21 cellular contexts compared by ENCODE assay signal in the genomic region with DNA sequence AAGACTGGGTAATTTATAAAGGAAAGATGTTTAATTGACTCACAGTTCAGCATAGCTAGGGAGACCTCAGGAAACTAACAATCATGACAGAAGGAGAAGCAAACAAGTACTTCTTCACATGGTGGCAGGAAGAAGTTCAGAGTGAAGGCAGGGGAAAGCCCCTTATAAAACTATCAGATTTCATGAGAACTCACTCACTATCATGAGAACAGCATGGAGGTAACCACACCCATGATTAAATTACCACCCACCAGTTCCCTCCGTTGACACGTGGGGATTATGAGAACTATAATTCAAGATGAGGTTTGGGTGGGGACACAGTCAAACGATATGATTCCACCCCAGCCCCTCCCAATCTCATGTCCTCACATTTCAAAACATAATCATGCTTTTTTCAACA.
DNase-seq lines count a peak whose midpoint lies in the region; ATAC-seq and TF ChIP-seq lines count a peak whose summit lies in the region.
"Had no signal": no experiment of that assay in that cellular context is flagged by ENCODE, and none has a peak within 500 bp of the region (broad histone marks: within the 10 kb centered on the region; RNA-seq: fewer than 3 reads in every experiment).

No MANE protein-coding gene starts in this region.

- intact Hi-C loops in activated CD4-positive, alpha-beta T cell treated with anti-CD3 and anti-CD28 coated beads for 36 hours (cut with DNase I, micrococcal nuclease): no loop called here

- no peak for DNase-seq in activated CD4-positive, alpha-beta T cell treated with anti-CD3 and anti-CD28 coated beads for 36 hours
- DNase-seq in activated CD4-positive, alpha-beta T cell treated with anti-CD3 and anti-CD28 coated beads, Interleukin-2, amount 50 U/mL, for 4 hours: no peak
- DNase-seq in activated naive CD8-positive, alpha-beta T cell treated with anti-CD3 and anti-CD28 coated beads, Interleukin-2, amount 50 U/mL, for 24 hours: no peak
- no peak for DNase-seq in activated naive CD8-positive, alpha-beta T cell treated with anti-CD3 and anti-CD28 coated beads for 36 hours
- DNase-seq in stimulated activated effector memory CD8-positive, alpha-beta T cell treated with anti-CD3 and anti-CD28 coated beads, Interleukin-12 subunit alpha, Interleukin-12 subunit beta, amount 100 ng/mL, for 72 hours (ENCODE audit: low spot score in 2 of 2): no peak
- DNase-seq: Caco-2; CD4-positive, CD25-positive, alpha-beta regulatory T cell; CD8-positive, alpha-beta T cell; DMS153; DND-41; H9; HFFc6 had no signal

- no peaks in the 10 kb centered on the region for H3K9me3 ChIP-seq in HEK293 (ENCODE audit: control insufficient read depth, insufficient read depth, low read depth, low read length)

- H3K27ac Mint-ChIP-seq in activated CD4-positive, alpha-beta T cell treated with anti-CD3 and anti-CD28 coated beads for 36 hours: no peak overlapping the region
- H3K27ac Mint-ChIP-seq in activated naive CD8-positive, alpha-beta T cell treated with anti-CD3 and anti-CD28 coated beads, Interleukin-2, amount 50 U/mL, for 24 hours: no peak overlapping the region
- no peak overlapping the region for H3K27ac Mint-ChIP-seq in activated naive CD8-positive, alpha-beta T cell treated with anti-CD3 and anti-CD28 coated beads for 36 hours
- H3K27ac Mint-ChIP-seq in stimulated activated effector memory CD8-positive, alpha-beta T cell treated with anti-CD3 and anti-CD28 coated beads, Interleukin-12 subunit alpha, Interleukin-12 subunit beta, amount 100 ng/mL, for 72 hours: no peak overlapping the region
- H3K27ac Mint-ChIP-seq: B cell; CD8-positive, alpha-beta T cell; GM23338; H9; HFFc6 had no signal

- no peaks in the 10 kb centered on the region for H3K27me3 Mint-ChIP-seq in activated CD4-positive, alpha-beta T cell treated with anti-CD3 and anti-CD28 coated beads for 36 hours
- no peaks in the 10 kb centered on the region for H3K27me3 Mint-ChIP-seq in activated naive CD8-positive, alpha-beta T cell treated with anti-CD3 and anti-CD28 coated beads, Interleukin-2, amount 50 U/mL, for 24 hours
- no peaks in the 10 kb centered on the region for H3K27me3 Mint-ChIP-seq in activated naive CD8-positive, alpha-beta T cell treated with anti-CD3 and anti-CD28 coated beads for 36 hours
- H3K27me3 Mint-ChIP-seq: B cell had no signal

- ATAC-seq in activated CD4-positive, alpha-beta T cell treated with anti-CD3 and anti-CD28 coated beads for 36 hours: peak; percentile 58
- ATAC-seq in activated naive CD8-positive, alpha-beta T cell treated with anti-CD3 and anti-CD28 coated beads, Interleukin-2, amount 50 U/mL, for 24 hours: peak; percentile 46
- peak; percentile 31 for ATAC-seq in stimulated activated effector memory CD8-positive, alpha-beta T cell treated with anti-CD3 and anti-CD28 coated beads, Interleukin-12 subunit alpha, Interleukin-12 subunit beta, amount 100 ng/mL, for 72 hours
- ATAC-seq in GM21619 (IDR thresholded peaks at IDR 0.05; ENCODE audit: unreplicated experiment) (no peak), GM21825 (IDR thresholded peaks at IDR 0.05; ENCODE audit: unreplicated experiment) (no peak)
- ATAC-seq: CD8-positive, alpha-beta T cell; GM23338; HCT116 had no signal

- peaks cover 15% of the 10 kb centered on the region for H3K4me1 Mint-ChIP-seq in activated CD4-positive, alpha-beta T cell treated with anti-CD3 and anti-CD28 coated beads for 36 hours
- peaks cover 13% of the 10 kb centered on the region for H3K4me1 Mint-ChIP-seq in activated naive CD8-positive, alpha-beta T cell treated with anti-CD3 and anti-CD28 coated beads, Interleukin-2, amount 50 U/mL, for 24 hours
- H3K4me1 Mint-ChIP-seq in activated naive CD8-positive, alpha-beta T cell treated with anti-CD3 and anti-CD28 coated beads for 36 hours: peaks cover 2% of the 10 kb centered on the region
- H3K4me1 Mint-ChIP-seq in stimulated activated effector memory CD8-positive, alpha-beta T cell treated with anti-CD3 and anti-CD28 coated beads, Interleukin-12 subunit alpha, Interleukin-12 subunit beta, amount 100 ng/mL, for 72 hours: peaks cover 8% of the 10 kb centered on the region

- no peak overlapping the region for H3K4me3 Mint-ChIP-seq in activated CD4-positive, alpha-beta T cell treated with anti-CD3 and anti-CD28 coated beads for 36 hours
- no peak overlapping the region for H3K4me3 Mint-ChIP-seq in activated naive CD8-positive, alpha-beta T cell treated with anti-CD3 and anti-CD28 coated beads, Interleukin-2, amount 50 U/mL, for 24 hours
- no peak overlapping the region for H3K4me3 Mint-ChIP-seq in activated naive CD8-positive, alpha-beta T cell treated with anti-CD3 and anti-CD28 coated beads for 36 hours
- no peak overlapping the region for H3K4me3 Mint-ChIP-seq in stimulated activated effector memory CD8-positive, alpha-beta T cell treated with anti-CD3 and anti-CD28 coated beads, Interleukin-12 subunit alpha, Interleukin-12 subunit beta, amount 100 ng/mL, for 72 hours
- H3K4me3 Mint-ChIP-seq: B cell; CD4-positive, CD25-positive, alpha-beta regulatory T cell; CD8-positive, alpha-beta T cell; GM23338; H9; HFFc6 had no signal

- H3K4me1 ChIP-seq in HEK293 (ENCODE audit: control insufficient read depth, insufficient read depth, low read length): no peaks in the 10 kb centered on the region
- H3K4me1 ChIP-seq: BLaER1, Caco-2 had no signal

- peaks cover 26% of the 10 kb centered on the region for H3K9me3 Mint-ChIP-seq in activated CD4-positive, alpha-beta T cell treated with anti-CD3 and anti-CD28 coated beads for 36 hours (ENCODE audit: low read depth)
- H3K9me3 Mint-ChIP-seq in activated naive CD8-positive, alpha-beta T cell treated with anti-CD3 and anti-CD28 coated beads, Interleukin-2, amount 50 U/mL, for 24 hours: peaks cover 32% of the 10 kb centered on the region
- H3K9me3 Mint-ChIP-seq in activated naive CD8-positive, alpha-beta T cell treated with anti-CD3 and anti-CD28 coated beads for 36 hours: peaks cover 23% of the 10 kb centered on the region
- H3K9me3 Mint-ChIP-seq in stimulated activated effector memory CD8-positive, alpha-beta T cell treated with anti-CD3 and anti-CD28 coated beads, Interleukin-12 subunit alpha, Interleukin-12 subunit beta, amount 100 ng/mL, for 72 hours: peaks cover 22% of the 10 kb centered on the region

- TF ChIP-seq CTCF in HEK293 (tag by site-specific recombination; IDR thresholded peaks at IDR 0.05): no peak

- H3K36me3 ChIP-seq in HEK293 (ENCODE audit: control insufficient read depth in 2 of 2, insufficient read depth in 1 of 2, low read length in 2 of 2): no peaks in the 10 kb centered on the region
- H3K36me3 ChIP-seq: BLaER1 had no signal

- H3K36me3 Mint-ChIP-seq in activated CD4-positive, alpha-beta T cell treated with anti-CD3 and anti-CD28 coated beads for 36 hours (ENCODE audit: low read depth): peaks cover 8% of the 10 kb centered on the region
- peaks cover 19% of the 10 kb centered on the region for H3K36me3 Mint-ChIP-seq in activated naive CD8-positive, alpha-beta T cell treated with anti-CD3 and anti-CD28 coated beads, Interleukin-2, amount 50 U/mL, for 24 hours (ENCODE audit: low read depth)
- H3K36me3 Mint-ChIP-seq in activated naive CD8-positive, alpha-beta T cell treated with anti-CD3 and anti-CD28 coated beads for 36 hours: peaks cover 9% of the 10 kb centered on the region
- H3K36me3 Mint-ChIP-seq in stimulated activated effector memory CD8-positive, alpha-beta T cell treated with anti-CD3 and anti-CD28 coated beads, Interleukin-12 subunit alpha, Interleukin-12 subunit beta, amount 100 ng/mL, for 72 hours: no peaks in the 10 kb centered on the region
- H3K36me3 Mint-ChIP-seq: CD8-positive, alpha-beta T cell had no signal

- CTCF ChIA-PET in activated CD4-positive, alpha-beta T cell treated with anti-CD3 and anti-CD28 coated beads for 36 hours (lab: Charles Lee): interaction anchor here (1.0 kb wide), 1 partner anchor 154 kb away, joined by 3 read pairs; no protein-coding TSS in a partner anchor
- CTCF ChIA-PET in HEK293 (lab: Yijun Ruan, JAX): interaction anchor here (1.3 kb wide), 1 partner anchor 156 kb away, joined by 3 read pairs; no protein-coding TSS in a partner anchor

- no peak overlapping the region for H3K27ac ChIP-seq in HEK293 (ENCODE audit: extremely low read depth, low read depth, low read length)
- H3K27ac ChIP-seq: 22Rv1, BLaER1, C4-2B had no signal

- no peak overlapping the region for H3K4me3 ChIP-seq in HEK293 (ENCODE audit: low read depth, low read length)
- H3K4me3 ChIP-seq: BLaER1, GM23338 had no signal

- POLR2A ChIA-PET in activated CD4-positive, alpha-beta T cell treated with anti-CD3 and anti-CD28 coated beads for 36 hours (lab: Charles Lee): no interaction called here
- POLR2A ChIA-PET in HEK293 (lab: Yijun Ruan, JAX): no interaction called here

TF ChIP-seq in HEK293, 187 proteins besides CTCF, POLR2A, EP300 and RAD21:
- TF ChIP-seq KLF9 (tag by site-specific recombination; IDR thresholded peaks at IDR 0.05; ENCODE audit: low read depth) (no peak), KLF1 (tag by site-specific recombination; IDR thresholded peaks at IDR 0.05) (peak; percentile 86)

Comparison
In these comparisons a context has a peak if more than half of its experiments do, and no peak if none do; other contexts are left out.
1. ATAC-seq: peak in activated CD4-positive, alpha-beta T cell treated with anti-CD3 and anti-CD28 coated beads for 36 hours (single experiment), activated naive CD8-positive, alpha-beta T cell treated with anti-CD3 and anti-CD28 coated beads, Interleukin-2, amount 50 U/mL, for 24 hours (single experiment) and stimulated activated effector memory CD8-positive, alpha-beta T cell treated with anti-CD3 and anti-CD28 coated beads, Interleukin-12 subunit alpha, Interleukin-12 subunit beta, amount 100 ng/mL, for 72 hours (single experiment); none in GM21619 (single experiment) and GM21825 (single experiment).